In the genomic region with DNA sequence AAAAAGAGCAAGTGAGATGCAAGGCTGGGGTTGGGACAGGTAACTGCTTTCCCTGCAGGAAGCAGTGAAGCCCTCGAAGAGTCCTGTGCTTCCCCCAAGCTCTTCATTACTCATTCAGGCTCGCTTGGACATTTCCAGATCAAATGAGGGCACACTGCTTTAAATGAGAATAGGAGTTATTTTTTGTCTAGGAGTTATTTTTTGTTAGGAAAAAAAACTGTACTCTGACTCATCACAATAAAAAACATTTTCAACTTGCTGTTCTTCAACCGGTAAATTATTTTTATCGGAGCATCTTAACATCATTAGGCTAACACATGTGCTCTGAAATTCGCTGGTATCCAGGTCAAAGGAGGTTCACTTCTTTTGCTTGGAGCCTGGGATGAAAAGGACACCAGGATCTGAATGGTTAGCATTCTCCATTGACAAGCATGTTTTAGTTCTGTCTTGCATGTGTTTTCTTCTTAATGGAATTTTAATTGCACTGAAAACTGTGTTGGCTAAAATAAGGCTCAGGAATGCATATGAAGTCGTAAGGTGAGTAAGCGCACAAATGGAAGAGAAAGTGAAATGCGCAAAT, we compare ENCODE assay signal across 21 cellular contexts.
DNase-seq lines count a peak whose midpoint lies in the region; ATAC-seq and TF ChIP-seq lines count a peak whose summit lies in the region.
"Had no signal": no experiment of that assay in that cellular context is flagged by ENCODE, and none has a peak within 500 bp of the region (broad histone marks: within the 10 kb centered on the region; RNA-seq: fewer than 3 reads in every experiment).

No MANE protein-coding gene starts in this region.

- TF ChIP-seq EP300 in SK-N-SH (IDR thresholded peaks at IDR 0.05; ENCODE audit: borderline replicate concordance in 1 of 2, low read depth in 1 of 2, low read length in 1 of 2): no peak

- peak; percentile 20 for ATAC-seq in left lung
- no peak for ATAC-seq in upper lobe of right lung
- ATAC-seq in gastrocnemius medialis: no peak
- ATAC-seq: activated CD8-positive, alpha-beta T cell treated with anti-CD3 and anti-CD28 coated beads for 36 hours; left lobe of liver; stimulated activated naive B cell treated with anti-CD40 and anti-IgM and Interleukin-4, amounts not matched to agents 10 μg/mL and 1 μg/mL and 100 μg/mL, for 72 hours; WTC11 had no signal

- 64% methylated on average over 8 of the region's 8 CpGs for WGBS in SK-N-SH (ENCODE audit: low lambda C conversion rate)

- H3K4me2 ChIP-seq in SK-N-SH: no peak overlapping the region

- TF ChIP-seq POLR2A in gastrocnemius medialis (IDR thresholded peaks at IDR 0.05): no peak

- H4K20me1 ChIP-seq in SK-N-SH (ENCODE audit: insufficient read depth): no peaks in the 10 kb centered on the region

- no peaks in the 10 kb centered on the region for H3K9me2 ChIP-seq in SK-N-SH

- no peak for TF ChIP-seq CTCF in SK-N-SH (IDR thresholded peaks at IDR 0.05)
- TF ChIP-seq CTCF in left lung (IDR thresholded peaks at IDR 0.05): no peak
- TF ChIP-seq CTCF in upper lobe of right lung (IDR thresholded peaks at IDR 0.05): no peak
- TF ChIP-seq CTCF in gastrocnemius medialis (IDR thresholded peaks at IDR 0.05 in 4 of 5, conservative IDR thresholded peaks at IDR 0.05 in 1 of 5): no peak

- CTCF ChIA-PET in SK-N-SH (lab: Yijun Ruan, JAX): interaction anchor here (0.7 to 1.9 kb wide), 2 partner anchors 75 to 213 kb away, joined by 3 to 6 read pairs; no protein-coding TSS in a partner anchor

- H3K9me3 ChIP-seq in SK-N-SH (no peaks in the 10 kb centered on the region), left lung (no peaks in the 10 kb centered on the region), upper lobe of right lung (no peaks in the 10 kb centered on the region), gastrocnemius medialis (no peaks in the 10 kb centered on the region)
- H3K9me3 ChIP-seq: neutrophil, SJSA1, tibial artery had no signal

- POLR2A ChIA-PET in SK-N-SH (lab: Yijun Ruan, JAX): no interaction called here

- H3K79me2 ChIP-seq in SK-N-SH (ENCODE audit: insufficient read depth): no peaks in the 10 kb centered on the region

- H3K4me1 ChIP-seq in SK-N-SH (ENCODE audit: control insufficient read depth in 1 of 2, insufficient read depth in 2 of 2, low read depth in 1 of 2, low read length in 1 of 2): peaks cover 0 to 15% of the 10 kb centered on the region in 2 experiments; a peak in 2 of 4 replicates
- H3K4me1 ChIP-seq in left lung: peaks cover 0 to 6% of the 10 kb centered on the region in 2 donors
- no peaks in the 10 kb centered on the region for H3K4me1 ChIP-seq in upper lobe of right lung
- no peaks in the 10 kb centered on the region for H3K4me1 ChIP-seq in gastrocnemius medialis
- H3K4me1 ChIP-seq: SJSA1, tibial artery had no signal

- no peak overlapping the region for H3K9ac ChIP-seq in SK-N-SH

- H3K36me3 ChIP-seq in SK-N-SH (replicated peaks in 1 of 2; ENCODE audit: control insufficient read depth in 1 of 2, insufficient read depth in 2 of 2, low read length in 1 of 2) (no peaks in the 10 kb centered on the region), left lung (no peaks in the 10 kb centered on the region), upper lobe of right lung (no peaks in the 10 kb centered on the region), gastrocnemius medialis (no peaks in the 10 kb centered on the region)
- H3K36me3 ChIP-seq: neutrophil, SJSA1, tibial artery had no signal

- no peak for TF ChIP-seq RAD21 in SK-N-SH (IDR thresholded peaks at IDR 0.05; ENCODE audit: low read length)

- H3K4me3 ChIP-seq in SK-N-SH (ENCODE audit: low read depth in 2 of 2, low read length in 1 of 2): no peak overlapping the region
- peak overlapping the region in 1 of 2 donors; percentile 3 for H3K4me3 ChIP-seq in left lung
- peak overlapping the region; percentile 23 for H3K4me3 ChIP-seq in upper lobe of right lung
- no peak overlapping the region for H3K4me3 ChIP-seq in gastrocnemius medialis
- H3K4me3 ChIP-seq: SJSA1, tibial artery had no signal

- peak; percentile 42 for DNase-seq in GM03348 (ENCODE audit: low spot score)
- DNase-seq in SK-N-SH: peak; percentile 48
- DNase-seq in left lung: no peak
- DNase-seq in upper lobe of right lung: no peak
- DNase-seq in gastrocnemius medialis: no peak
- DNase-seq in NCI-H526 (lab: John Stamatoyannopoulos, UW): no peak
- DNase-seq in SIG-M5 treated with dmso at 0.1 percent for 504 hours (lab: John Stamatoyannopoulos, UW; ENCODE audit: unreplicated experiment): no peak
- DNase-seq: activated CD8-positive, alpha-beta T cell treated with anti-CD3 and anti-CD28 coated beads for 36 hours; activated naive CD8-positive, alpha-beta T cell treated with anti-CD3 and anti-CD28 coated beads for 36 hours; activated T-cell treated with anti-CD3 and anti-CD28 coated beads, Interleukin-2, amount 50 U/mL, for 48 hours; DMS153; HCEC 1CT; NCI-H82; retina; stimulated activated naive B cell treated with anti-CD40 and anti-IgM and Interleukin-4, amounts not matched to agents 10 μg/mL and 1 μg/mL and 100 μg/mL, for 72 hours; tibial artery had no signal

- in situ Hi-C loops in gastrocnemius medialis (cut with MboI; ENCODE audit: low sequenced_read_pairs in 4 of 4): loop anchor here (10.0 to 25.0 kb wide), 3 partner anchors 513 to 795 kb away; a partner anchor contains a TSS

- no peak overlapping the region for H3K27ac ChIP-seq in SK-N-SH (ENCODE audit: low read depth in 2 of 2, low read length in 1 of 2)
- H3K27ac ChIP-seq in left lung: no peak overlapping the region
- no peak overlapping the region for H3K27ac ChIP-seq in upper lobe of right lung
- H3K27ac ChIP-seq in gastrocnemius medialis: peak overlapping the region in 1 of 4 donors; percentile 9
- H3K27ac ChIP-seq: C4-2B, neutrophil, SJSA1, tibial artery had no signal

- no peak overlapping the region for H2AFZ ChIP-seq in SK-N-SH (ENCODE audit: low read depth)

- intact Hi-C loops in left lung (cut with DNase I) (no loop called here), upper lobe of right lung (cut with DNase I) (no loop called here), gastrocnemius medialis (cut with DNase I; ENCODE audit: low total_unique reads) (no loop called here)

- no peaks in the 10 kb centered on the region for H3K27me3 ChIP-seq in SK-N-SH (ENCODE audit: insufficient read depth)
- no peaks in the 10 kb centered on the region for H3K27me3 ChIP-seq in left lung
- no peaks in the 10 kb centered on the region for H3K27me3 ChIP-seq in upper lobe of right lung
- no peaks in the 10 kb centered on the region for H3K27me3 ChIP-seq in gastrocnemius medialis
- H3K27me3 ChIP-seq: SJSA1 had no signal

- no peaks in the 10 kb centered on the region for H3F3A ChIP-seq in SK-N-SH (replicated peaks; ENCODE audit: insufficient read depth)

TF ChIP-seq in SK-N-SH, 30 proteins besides CTCF, POLR2A, EP300 and RAD21:
- no peak for TF ChIP-seq TEAD4 (IDR thresholded peaks at IDR 0.05; ENCODE audit: borderline replicate concordance, insufficient read depth)
- TF ChIP-seq POLR2AphosphoS5 (IDR thresholded peaks at IDR 0.05; ENCODE audit: low read depth, low read length): no peak
- TF ChIP-seq, protein P1, sequence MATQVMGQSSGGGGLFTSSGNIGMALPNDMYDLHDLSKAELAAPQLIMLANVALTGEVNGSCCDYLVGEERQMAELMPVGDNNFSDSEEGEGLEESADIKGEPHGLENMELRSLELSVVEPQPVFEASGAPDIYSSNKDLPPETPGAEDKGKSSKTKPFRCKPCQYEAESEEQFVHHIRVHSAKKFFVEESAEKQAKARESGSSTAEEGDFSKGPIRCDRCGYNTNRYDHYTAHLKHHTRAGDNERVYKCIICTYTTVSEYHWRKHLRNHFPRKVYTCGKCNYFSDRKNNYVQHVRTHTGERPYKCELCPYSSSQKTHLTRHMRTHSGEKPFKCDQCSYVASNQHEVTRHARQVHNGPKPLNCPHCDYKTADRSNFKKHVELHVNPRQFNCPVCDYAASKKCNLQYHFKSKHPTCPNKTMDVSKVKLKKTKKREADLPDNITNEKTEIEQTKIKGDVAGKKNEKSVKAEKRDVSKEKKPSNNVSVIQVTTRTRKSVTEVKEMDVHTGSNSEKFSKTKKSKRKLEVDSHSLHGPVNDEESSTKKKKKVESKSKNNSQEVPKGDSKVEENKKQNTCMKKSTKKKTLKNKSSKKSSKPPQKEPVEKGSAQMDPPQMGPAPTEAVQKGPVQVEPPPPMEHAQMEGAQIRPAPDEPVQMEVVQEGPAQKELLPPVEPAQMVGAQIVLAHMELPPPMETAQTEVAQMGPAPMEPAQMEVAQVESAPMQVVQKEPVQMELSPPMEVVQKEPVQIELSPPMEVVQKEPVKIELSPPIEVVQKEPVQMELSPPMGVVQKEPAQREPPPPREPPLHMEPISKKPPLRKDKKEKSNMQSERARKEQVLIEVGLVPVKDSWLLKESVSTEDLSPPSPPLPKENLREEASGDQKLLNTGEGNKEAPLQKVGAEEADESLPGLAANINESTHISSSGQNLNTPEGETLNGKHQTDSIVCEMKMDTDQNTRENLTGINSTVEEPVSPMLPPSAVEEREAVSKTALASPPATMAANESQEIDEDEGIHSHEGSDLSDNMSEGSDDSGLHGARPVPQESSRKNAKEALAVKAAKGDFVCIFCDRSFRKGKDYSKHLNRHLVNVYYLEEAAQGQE (IDR thresholded peaks at IDR 0.05; ENCODE audit: low read depth, low read length): no peak

Comparison
In these comparisons a context has a peak if more than half of its experiments do, and no peak if none do; other contexts are left out.
1. DNase-seq: peak in GM03348 (single experiment) and SK-N-SH (single experiment); none in left lung (0 of 2), upper lobe of right lung (single experiment), gastrocnemius medialis (0 of 2), NCI-H526 (0 of 2) and SIG-M5 treated with dmso at 0.1 percent for 504 hours (single experiment).